ENCODE assay signal across 1 cellular context in genomic region chr3:156657862-156658731, GRCh38.
A peak's percentile ranks its signal among the peaks of the same experiment; 100 is the strongest.
TF ChIP-seq lines count a peak whose summit lies in the region.

No MANE protein-coding gene starts in this region.

TF ChIP-seq in HEK293, 187 proteins besides CTCF, POLR2A, EP300 and RAD21 (continued from another document):
- TF ChIP-seq ZNF561 (tag by site-specific recombination; IDR thresholded peaks at IDR 0.05; ENCODE audit: borderline replicate concordance) (no peak), ZNF596 (tag by site-specific recombination; IDR thresholded peaks at IDR 0.05) (0 out of 2 replicates have a peak, but pooled peaks have one; percentile 28), HIC1 (tag by site-specific recombination; IDR thresholded peaks at IDR 0.05) (peak; percentile 35; the same call in 1 of the 2 replicates), FEZF1 (tag by site-specific recombination; IDR thresholded peaks at IDR 0.05) (peak; percentile 77), ZBTB49 (tag by site-specific recombination; IDR thresholded peaks at IDR 0.05; ENCODE audit: low read depth) (no peak), ZNF580 (tag by site-specific recombination; IDR thresholded peaks at IDR 0.05) (peak; percentile 78; the same call in 1 of the 2 replicates), ZNF248 (tag by site-specific recombination; IDR thresholded peaks at IDR 0.05) (no peak), ZNF335 (tag by site-specific recombination; conservative IDR thresholded peaks at IDR 0.05) (0 out of 2 replicates have a peak, but pooled peaks have one; percentile 36), ZNF423 (tag by site-specific recombination; IDR thresholded peaks at IDR 0.05) (no peak), SP7 (tag by site-specific recombination; IDR thresholded peaks at IDR 0.05) (peak; percentile 40; the same call in 1 of the 2 replicates), PRDM10 (tag by site-specific recombination; IDR thresholded peaks at IDR 0.05) (peak; percentile 59; the same call in 1 of the 2 replicates), HOXD13 (CRISPR knock-in tag; IDR thresholded peaks at IDR 0.05; ENCODE audit: borderline replicate concordance) (no peak), SCRT2 (tag by site-specific recombination; IDR thresholded peaks at IDR 0.05) (peak; percentile 62), ZNF670 (tag by site-specific recombination; IDR thresholded peaks at IDR 0.05; ENCODE audit: low read depth) (no peak), PBX3 (CRISPR knock-in tag; IDR thresholded peaks at IDR 0.05) (no peak), REST (tag by site-specific recombination; IDR thresholded peaks at IDR 0.05) (no peak), KLF9 (tag by site-specific recombination; IDR thresholded peaks at IDR 0.05; ENCODE audit: low read depth) (no peak; the same call in 1 of the 2 replicates)
TF ChIP-seq in HEK293: peak in this region for 21.
